Comparison of ENCODE assay signal across 14 cellular contexts in genomic region chr16:13702614-13703013, GRCh38.
"Had no signal": no experiment of that assay in that cellular context is flagged by ENCODE, and none has a peak within 500 bp of the region (broad histone marks: within the 10 kb centered on the region; RNA-seq: fewer than 3 reads in every experiment).

No MANE protein-coding gene starts in this region.

- DNase-seq: activated CD4-positive, alpha-beta memory T cell treated with anti-CD3 and anti-CD28 coated beads, Interleukin-2, amount 10 ng/mL, durations not matched to agents 7 days and 5 days; activated CD4-positive, alpha-beta T cell treated with anti-CD3 and anti-CD28 coated beads for 36 hours; activated effector memory CD4-positive, alpha-beta T cell treated with anti-CD3 and anti-CD28 coated beads, Interleukin-2, amount 50 U/mL, for 16 hours; activated T-cell treated with anti-CD3 and anti-CD28 coated beads, Interleukin-2, amount 50 U/mL, for 4 hours; adrenal gland; central memory CD4-positive, alpha-beta T cell; cortex of kidney; effector CD4-positive, alpha-beta T cell; nephron progenitor cell; occipital lobe; sigmoid colon; spleen; stimulated activated naive CD8-positive, alpha-beta T cell treated with anti-CD3 and anti-CD28 coated beads, Interleukin-15, amount 100 ng/mL, for 72 hours; testis had no signal

- ATAC-seq: activated CD4-positive, alpha-beta T cell treated with anti-CD3 and anti-CD28 coated beads for 36 hours; activated T-cell treated with anti-CD3 and anti-CD28 coated beads, Interleukin-2, amount 50 U/mL, for 4 hours; stimulated activated naive CD8-positive, alpha-beta T cell treated with anti-CD3 and anti-CD28 coated beads, Interleukin-15, amount 100 ng/mL, for 72 hours had no signal
